24 cellular contexts compared by ENCODE assay signal in the genomic region with DNA sequence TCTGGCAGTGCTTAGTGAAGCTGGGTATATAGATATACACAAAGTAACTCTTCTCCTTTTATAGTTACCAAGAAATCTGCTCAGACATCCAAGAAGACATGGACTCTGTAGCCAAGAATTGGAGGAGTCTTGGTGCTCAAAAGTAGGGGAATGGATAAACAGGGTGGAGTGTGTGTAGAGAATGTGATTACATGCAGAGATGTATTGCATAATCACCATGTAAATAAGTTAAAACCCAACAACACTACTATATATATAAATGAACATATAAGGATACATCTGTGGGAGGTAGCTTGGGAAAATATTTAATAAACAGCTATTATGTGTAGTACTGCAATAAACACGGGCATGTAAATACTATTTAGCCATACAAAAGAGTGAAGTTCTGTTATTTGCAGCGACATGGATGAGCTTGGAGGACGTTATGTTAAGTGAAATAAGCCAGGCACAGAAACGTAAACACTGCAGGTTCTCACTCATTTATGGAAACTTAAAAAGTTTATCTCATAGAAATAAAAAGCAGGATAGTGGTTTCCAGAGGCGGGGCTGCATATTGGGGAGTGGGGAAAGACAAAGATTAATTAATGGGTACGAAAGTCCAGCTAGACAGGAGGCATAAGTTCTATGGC.
A peak's percentile ranks its signal among the peaks of the same experiment; 100 is the strongest.
DNase-seq lines count a peak whose midpoint lies in the region; ATAC-seq, FAIRE-seq and TF ChIP-seq lines count a peak whose summit lies in the region.
"Had no signal": no experiment of that assay in that cellular context is flagged by ENCODE, and none has a peak within 500 bp of the region (broad histone marks: within the 10 kb centered on the region; RNA-seq: fewer than 3 reads in every experiment).

No MANE protein-coding gene starts in this region.

- TF ChIP-seq EP300 in HepG2 (IDR thresholded peaks at IDR 0.05; ENCODE audit: low read depth in 2 of 2, low read length in 2 of 2) (no peak), HepG2 (CRISPR knock-in tag; IDR thresholded peaks at IDR 0.05; ENCODE audit: borderline replicate concordance) (no peak), transverse colon (IDR thresholded peaks at IDR 0.05; ENCODE audit: low read depth) (no peak)

- H4K91ac ChIP-seq in neuronal stem cell (ENCODE audit: low read depth, low read length, poor library complexity), result no peak overlapping the region

- H3K4me2 ChIP-seq in HepG2 (ENCODE audit: low read depth, low read length), result no peak overlapping the region
- no peak overlapping the region for H3K4me2 ChIP-seq in neuronal stem cell (ENCODE audit: insufficient read depth, low read length, poor library complexity, severe bottlenecking)
- H3K4me2 ChIP-seq: A549; BLaER1 treated with 17β-estradiol and CSF1 and Interleukin-3, amounts not matched to agents 10 nM and 100 nM had no signal

- intact Hi-C loops in HepG2 (cut with micrococcal nuclease; ENCODE audit: unreplicated experiment), result no loop called here
- intact Hi-C loops in right lobe of liver (cut with DNase I), result no loop called here
- intact Hi-C loops in transverse colon (cut with DNase I; ENCODE audit: low total_unique reads), result no loop called here
- intact Hi-C loops in lower lobe of right lung (cut with DNase I), result no loop called here

- H3K27me3 ChIP-seq in HepG2 (ENCODE audit: control insufficient read depth in 1 of 2, insufficient read depth in 2 of 2, low read length in 2 of 2) (no peaks in the 10 kb centered on the region), right lobe of liver (no peaks in the 10 kb centered on the region), muscle layer of duodenum (ENCODE audit: low read depth, low read length) (no peaks in the 10 kb centered on the region), transverse colon (no peaks in the 10 kb centered on the region), neuronal stem cell (ENCODE audit: control insufficient read depth in 3 of 3, insufficient read depth in 3 of 3, low read depth in 1 of 3, low read length in 3 of 3) (no peaks in the 10 kb centered on the region), lower lobe of right lung (ENCODE audit: low read depth) (no peaks in the 10 kb centered on the region)
- H3K27me3 ChIP-seq: BLaER1 treated with 17β-estradiol and CSF1 and Interleukin-3, amounts not matched to agents 10 nM and 100 nM had no signal

- H2AFZ ChIP-seq in HepG2 (ENCODE audit: low read length), result no peak overlapping the region
- H2AFZ ChIP-seq in neuronal stem cell (ENCODE audit: low read length), result no peak overlapping the region
- H2AFZ ChIP-seq: GM23248 had no signal

- no peak overlapping the region for H2AK5ac ChIP-seq in neuronal stem cell (ENCODE audit: low read depth, low read length)

- TF ChIP-seq RAD21 in HepG2 (CRISPR knock-in tag; IDR thresholded peaks at IDR 0.05), result no peak

- no peak for FAIRE-seq in HepG2 (lab: Jason Lieb, UNC)
- FAIRE-seq: A549, D721Med, GM12878, GM19239 had no signal

- DNase-seq in HepG2 (ENCODE audit: low spot score) (no peak), right lobe of liver (no peak), transverse colon (no peak), neuronal stem cell (ENCODE audit: low spot score) (no peak), lower lobe of right lung (no peak)
- DNase-seq: 8988T; ACHN; AML-193; BE2C; CD4-positive, alpha-beta T cell; CD8-positive, alpha-beta memory T cell; DMS 273 treated with DMSO at 0.1 percent for 48 hours; DMS79; EL; GDM1; GM23248; H9 had no signal

- H2BK5ac ChIP-seq in neuronal stem cell (ENCODE audit: low read length), result no peak overlapping the region

- WGBS in HepG2 (ENCODE audit: low lambda C conversion rate), result 31% methylated on average over 6 of the region's 6 CpGs
- 48% methylated on average over 6 of the region's 6 CpGs for WGBS in right lobe of liver (ENCODE audit: insufficient coverage, low coverage, low lambda C conversion rate, missing lambda C conversion rate)
- 41 to 44% methylated on average over 6 of the region's 6 CpGs for WGBS in transverse colon (ENCODE audit: low coverage in 1 of 2), 2 donors
- WGBS in neuronal stem cell (ENCODE audit: extremely low coverage in 2 of 2, insufficient read length in 2 of 2, insufficient replicate concordance in 1 of 2), 2 donors, result no CpG with 5 or more reads among the region's 6 CpGs

- no peaks in the 10 kb centered on the region for H3K36me3 ChIP-seq in HepG2 (replicated peaks in 1 of 2; ENCODE audit: control insufficient read depth in 1 of 2, insufficient read depth in 2 of 2, low read length in 2 of 2)
- no peaks in the 10 kb centered on the region for H3K36me3 ChIP-seq in right lobe of liver
- H3K36me3 ChIP-seq in muscle layer of duodenum (ENCODE audit: control insufficient read depth in 1 of 2, insufficient read depth in 2 of 2, low read length in 2 of 2), result no peaks in the 10 kb centered on the region
- H3K36me3 ChIP-seq in transverse colon, result no peaks in the 10 kb centered on the region
- no peaks in the 10 kb centered on the region for H3K36me3 ChIP-seq in neuronal stem cell (replicated peaks in 1 of 2; ENCODE audit: control insufficient read depth in 2 of 2, insufficient read depth in 2 of 2, low read length in 2 of 2)
- no peaks in the 10 kb centered on the region for H3K36me3 ChIP-seq in lower lobe of right lung
- H3K36me3 ChIP-seq: BE2C; BLaER1 treated with 17β-estradiol and CSF1 and Interleukin-3, amounts not matched to agents 10 nM and 100 nM had no signal

- no peak overlapping the region for H2BK15ac ChIP-seq in neuronal stem cell (ENCODE audit: low read length)

- CTCF ChIA-PET in HepG2 (lab: Yijun Ruan, JAX; ENCODE audit: low intra/inter-chr PET ratio, low total read pairs), result interaction anchor here (0.7 to 3.1 kb wide), 2 partner anchors 100 to 155 kb away, joined by 4 to 11 read pairs; no protein-coding TSS in a partner anchor

- H4K8ac ChIP-seq in neuronal stem cell (ENCODE audit: low read depth, low read length), result no peak overlapping the region

- H2BK12ac ChIP-seq in neuronal stem cell (ENCODE audit: low read length), result no peak overlapping the region

- H3K23ac ChIP-seq in neuronal stem cell (ENCODE audit: low read depth, low read length, poor library complexity), result no peak overlapping the region

- no peak overlapping the region for H2BK120ac ChIP-seq in neuronal stem cell (ENCODE audit: low read depth, low read length)

- H3K18ac ChIP-seq in neuronal stem cell (ENCODE audit: low read length), result no peak overlapping the region

- H3K9me3 ChIP-seq in HepG2 (ENCODE audit: low read length), result no peaks in the 10 kb centered on the region
- peaks cover 0 to 4% (median 0%) of the 10 kb centered on the region in 4 donors for H3K9me3 ChIP-seq in right lobe of liver
- no peaks in the 10 kb centered on the region for H3K9me3 ChIP-seq in muscle layer of duodenum (ENCODE audit: control insufficient read depth in 1 of 2, low read length in 2 of 2)
- no peaks in the 10 kb centered on the region for H3K9me3 ChIP-seq in transverse colon
- no peaks in the 10 kb centered on the region for H3K9me3 ChIP-seq in neuronal stem cell (replicated peaks in 1 of 2; ENCODE audit: control insufficient read depth in 2 of 2, insufficient read depth in 1 of 2, low read depth in 1 of 2, low read length in 2 of 2)
- H3K9me3 ChIP-seq in lower lobe of right lung, result no peaks in the 10 kb centered on the region
- H3K9me3 ChIP-seq: A549; BE2C; BLaER1 treated with 17β-estradiol and CSF1 and Interleukin-3, amounts not matched to agents 10 nM and 100 nM had no signal

- H3K14ac ChIP-seq in neuronal stem cell (ENCODE audit: low read length), result no peak overlapping the region

- no peaks in the 10 kb centered on the region for H3K79me2 ChIP-seq in HepG2 (ENCODE audit: insufficient read depth, low read length)

- H3K4ac ChIP-seq in neuronal stem cell (ENCODE audit: low read length), result no peak overlapping the region

- H3K9ac ChIP-seq in HepG2 (ENCODE audit: insufficient read depth, low read depth, low read length) (no peak overlapping the region), neuronal stem cell (ENCODE audit: low read depth, low read length, poor library complexity) (no peak overlapping the region)
- H3K9ac ChIP-seq: BLaER1 treated with 17β-estradiol and CSF1 and Interleukin-3, amounts not matched to agents 10 nM and 100 nM; GM23248 had no signal

- TF ChIP-seq POLR2A in HepG2 (IDR thresholded peaks at IDR 0.05; ENCODE audit: insufficient read depth in 1 of 2, low read depth in 2 of 2, low read length in 2 of 2) (no peak), right lobe of liver (IDR thresholded peaks at IDR 0.05) (no peak), transverse colon (IDR thresholded peaks at IDR 0.05) (no peak)

- H3K4me1 ChIP-seq in HepG2 (ENCODE audit: insufficient read depth, low read length), result no peaks in the 10 kb centered on the region
- no peaks in the 10 kb centered on the region for H3K4me1 ChIP-seq in right lobe of liver
- no peaks in the 10 kb centered on the region for H3K4me1 ChIP-seq in muscle layer of duodenum (ENCODE audit: control insufficient read depth in 1 of 2, insufficient read depth in 2 of 2, low read length in 2 of 2)
- peaks cover 0 to 5% (median 0%) of the 10 kb centered on the region in 4 donors for H3K4me1 ChIP-seq in transverse colon
- peaks cover 0 to 3% of the 10 kb centered on the region in 2 donors for H3K4me1 ChIP-seq in neuronal stem cell (ENCODE audit: control insufficient read depth in 2 of 2, insufficient read depth in 1 of 2, low read depth in 1 of 2, low read length in 2 of 2)
- no peaks in the 10 kb centered on the region for H3K4me1 ChIP-seq in lower lobe of right lung
- H3K4me1 ChIP-seq: A549; BE2C; BLaER1 treated with 17β-estradiol and CSF1 and Interleukin-3, amounts not matched to agents 10 nM and 100 nM had no signal

- ATAC-seq in HepG2 (no peak), right lobe of liver (no peak), lower lobe of right lung (no peak)
- ATAC-seq: A549, GM12878, HCT116 had no signal

- POLR2A ChIA-PET in HepG2 (lab: Yijun Ruan, JAX), result no interaction called here

- no peaks in the 10 kb centered on the region for H3K79me1 ChIP-seq in neuronal stem cell (ENCODE audit: low read depth, low read length)

- TF ChIP-seq CTCF in HepG2 (CRISPR knock-in tag; IDR thresholded peaks at IDR 0.05) (no peak), right lobe of liver (IDR thresholded peaks at IDR 0.05) (no peak), transverse colon (IDR thresholded peaks at IDR 0.05) (no peak), lower lobe of right lung (IDR thresholded peaks at IDR 0.05) (no peak)

- no peak overlapping the region for H3K4me3 ChIP-seq in HepG2 (replicated peaks in 1 of 3; ENCODE audit: insufficient read depth in 1 of 3, low read depth in 2 of 3, low read length in 3 of 3)
- no peak overlapping the region for H3K4me3 ChIP-seq in right lobe of liver
- H3K4me3 ChIP-seq in muscle layer of duodenum (ENCODE audit: low read depth in 1 of 2, low read length in 2 of 2), result no peak overlapping the region
- no peak overlapping the region for H3K4me3 ChIP-seq in transverse colon
- no peak overlapping the region for H3K4me3 ChIP-seq in neuronal stem cell (ENCODE audit: low read length in 2 of 2)
- H3K4me3 ChIP-seq in lower lobe of right lung, result no peak overlapping the region
- H3K4me3 ChIP-seq: A549; BLaER1 treated with 17β-estradiol and CSF1 and Interleukin-3, amounts not matched to agents 10 nM and 100 nM; GM12878; GM23248 had no signal

- H4K20me1 ChIP-seq in HepG2 (ENCODE audit: insufficient read depth, low read length), result no peaks in the 10 kb centered on the region
- H4K20me1 ChIP-seq: BLaER1 treated with 17β-estradiol and CSF1 and Interleukin-3, amounts not matched to agents 10 nM and 100 nM had no signal

- BruUV-seq in HepG2 (replicated peaks; lab: Mats Ljungman, UMichigan), result no TSS peak

- in situ Hi-C loops in HepG2 (cut with HindIII; ENCODE audit: extremely low pct_ligation_motif_present, low pct_unique_long_range_greater_than_20kb), result no loop called here
- in situ Hi-C loops in transverse colon (cut with MboI; ENCODE audit: low pct_ligation_motif_present in 1 of 4, low pct_unique_long_range_greater_than_20kb in 1 of 4, low sequenced_read_pairs in 3 of 4), result no loop called here

- no peak overlapping the region for H3K27ac ChIP-seq in HepG2 (ENCODE audit: extremely low read length, insufficient read depth, low read length)
- H3K27ac ChIP-seq in right lobe of liver, result no peak overlapping the region
- peak overlapping the region; percentile 22 for H3K27ac ChIP-seq in muscle layer of duodenum (ENCODE audit: low read length)
- peak overlapping the region in 3 of 4 donors; percentile 34 to 50 (median 48) for H3K27ac ChIP-seq in transverse colon
- H3K27ac ChIP-seq in neuronal stem cell (replicated peaks; ENCODE audit: low read length), result no peak overlapping the region
- H3K27ac ChIP-seq in lower lobe of right lung, result no peak overlapping the region
- H3K27ac ChIP-seq: A549; BLaER1 treated with 17β-estradiol and CSF1 and Interleukin-3, amounts not matched to agents 10 nM and 100 nM; GM23248 had no signal

Comparison
In these comparisons a context has a peak if more than half of its experiments do, and no peak if none do; other contexts are left out.
1. H3K27ac ChIP-seq: peak in muscle layer of duodenum (single experiment) and transverse colon (3 of 4); none in HepG2 (single experiment), right lobe of liver (0 of 3), neuronal stem cell (single experiment) and lower lobe of right lung (single experiment).